26 cellular contexts compared by ENCODE assay signal in genomic region chr14:62101189-62101588, GRCh38.
"Had no signal": no experiment of that assay in that cellular context is flagged by ENCODE, and none has a peak within 500 bp of the region (broad histone marks: within the 10 kb centered on the region; RNA-seq: fewer than 3 reads in every experiment).

No MANE protein-coding gene starts in this region.

- ATAC-seq: effector memory CD8-positive, alpha-beta T cell; esophagus mucosa; gastrocnemius medialis; heart right ventricle; left cardiac atrium; left lung; left ventricle myocardium superior; lower lobe of right lung; mucosa of descending colon; naive thymus-derived CD8-positive, alpha-beta T cell had no signal

- DNase-seq: cortex of kidney; effector CD8-positive, alpha-beta T cell; effector memory CD8-positive, alpha-beta T cell; endodermal cell; erythroblast; esophagus squamous epithelium; foreskin fibroblast; foreskin melanocyte; gastrocnemius medialis; glutamatergic neuron; head of caudate nucleus; heart right ventricle; hippocampal formation; left cardiac atrium; left lung; left ventricle myocardium superior; lower lobe of right lung; mesenchymal stem cell; mucosa of descending colon; naive B cell; naive thymus-derived CD8-positive, alpha-beta T cell had no signal

- H3K4me3 ChIP-seq: esophagus squamous epithelium, gastrocnemius medialis, heart right ventricle, left lung, lower lobe of right lung, mucosa of descending colon had no signal

- H3K27me3 ChIP-seq: gastrocnemius medialis, left lung had no signal

- FAIRE-seq: endometrium, islet of Langerhans, keratinocyte had no signal

- H3K4me1 ChIP-seq: esophagus squamous epithelium, gastrocnemius medialis, heart right ventricle, left lung, lower lobe of right lung had no signal

- H3K36me3 ChIP-seq: esophagus squamous epithelium, gastrocnemius medialis, heart right ventricle, left lung, lower lobe of right lung had no signal

- H3K9me3 ChIP-seq: esophagus squamous epithelium, gastrocnemius medialis, lower lobe of right lung, mucosa of descending colon had no signal

- H3K27ac ChIP-seq: epithelial cell of prostate, esophagus squamous epithelium, gastrocnemius medialis, heart right ventricle, left lung, lower lobe of right lung had no signal
